Comparison of ENCODE assay signal across 14 cellular contexts in genomic region chr2:29106980-29107388, GRCh38. TPM values are rescaled to one million over a fixed set of nuclear protein-coding genes. Genes with fewer than 3 reads are reported as not detected.
DNase-seq lines count a peak whose midpoint lies in the region; TF ChIP-seq lines count a peak whose summit lies in the region.
"Had no signal": no experiment of that assay in that cellular context is flagged by ENCODE, and none has a peak within 500 bp of the region (broad histone marks: within the 10 kb centered on the region; RNA-seq: fewer than 3 reads in every experiment).

No MANE protein-coding gene starts in this region.

- H3K4me1 ChIP-seq in breast epithelium (no peaks in the 10 kb centered on the region), mesenchymal stem cell (ENCODE audit: control insufficient read depth, insufficient read depth, low read depth, low read length) (peaks cover 2% of the 10 kb centered on the region)
- H3K4me1 ChIP-seq: parathyroid adenoma had no signal

- H3K27ac ChIP-seq in breast epithelium = peak overlapping the region; percentile 57 to 84
- no peak overlapping the region for H3K27ac ChIP-seq in mesenchymal stem cell (ENCODE audit: low read length, poor library complexity, severe bottlenecking)
- H3K27ac ChIP-seq: BLaER1 treated with 17β-estradiol and CSF1 and Interleukin-3, amounts not matched to agents 10 nM and 100 nM; parathyroid adenoma had no signal

- no peak overlapping the region for H2AFZ ChIP-seq in mesenchymal stem cell (ENCODE audit: low read depth, low read length)
- H2AFZ ChIP-seq: parathyroid adenoma had no signal

- H3K18ac ChIP-seq in mesenchymal stem cell (ENCODE audit: low read depth in 1 of 2, low read length in 2 of 2) = no peak overlapping the region

- H2AK5ac ChIP-seq in mesenchymal stem cell (ENCODE audit: low read length, severe bottlenecking) = peak overlapping the region; percentile 47

- H2BK5ac ChIP-seq in mesenchymal stem cell (ENCODE audit: low read depth, low read length, poor library complexity, severe bottlenecking) = no peak overlapping the region

- no peak overlapping the region for H4K91ac ChIP-seq in mesenchymal stem cell (ENCODE audit: low read length)

- H3K9me3 ChIP-seq in breast epithelium (no peaks in the 10 kb centered on the region), mesenchymal stem cell (ENCODE audit: control insufficient read depth, low read length) (no peaks in the 10 kb centered on the region)
- H3K9me3 ChIP-seq: BLaER1 treated with 17β-estradiol and CSF1 and Interleukin-3, amounts not matched to agents 10 nM and 100 nM; MG63 had no signal

- H3K27me3 ChIP-seq in breast epithelium (no peaks in the 10 kb centered on the region), mesenchymal stem cell (ENCODE audit: control insufficient read depth in 1 of 2, insufficient read depth in 1 of 2, low read length in 2 of 2) (no peaks in the 10 kb centered on the region), H7 (ENCODE audit: control insufficient read depth, insufficient read depth, low read length) (no peaks in the 10 kb centered on the region)
- H3K27me3 ChIP-seq: BLaER1 treated with 17β-estradiol and CSF1 and Interleukin-3, amounts not matched to agents 10 nM and 100 nM; MG63 had no signal

- H2BK15ac ChIP-seq in mesenchymal stem cell (ENCODE audit: low read depth, poor library complexity, severe bottlenecking) = no peak overlapping the region

- no peak overlapping the region for H3K4me2 ChIP-seq in mesenchymal stem cell (ENCODE audit: low read length, poor library complexity, severe bottlenecking)
- H3K4me2 ChIP-seq: BLaER1 treated with 17β-estradiol and CSF1 and Interleukin-3, amounts not matched to agents 10 nM and 100 nM had no signal

- TF ChIP-seq CTCF in breast epithelium (IDR thresholded peaks at IDR 0.05) (no peak), GM13976 (IDR thresholded peaks at IDR 0.05; ENCODE audit: borderline replicate concordance, control extremely low read depth, extremely low read depth, insufficient read depth, missing control alignments) (no peak)

- H3K14ac ChIP-seq in mesenchymal stem cell (ENCODE audit: low read length in 2 of 2) = no peak overlapping the region

- H3K4me3 ChIP-seq in breast epithelium (no peak overlapping the region), mesenchymal stem cell (ENCODE audit: insufficient read depth in 1 of 2, low read depth in 1 of 2, low read length in 2 of 2) (no peak overlapping the region), H7 (ENCODE audit: insufficient read depth, low read depth, low read length) (no peak overlapping the region)
- H3K4me3 ChIP-seq: BLaER1 treated with 17β-estradiol and CSF1 and Interleukin-3, amounts not matched to agents 10 nM and 100 nM; MG63 had no signal

- in situ Hi-C loops in GM13976 (cut with MboI; ENCODE audit: low sequenced_read_pairs, unreplicated experiment) = no loop called here

- intact Hi-C loops in breast epithelium (cut with DNase I; ENCODE audit: low total_unique reads) = no loop called here

- peak; percentile 61 for DNase-seq in Daoy (ENCODE audit: low read depth)
- peak; percentile 50 to 76 for DNase-seq in NCI-H2081 (lab: John Stamatoyannopoulos, UW)
- no peak for DNase-seq in breast epithelium (ENCODE audit: low spot score in 2 of 2)
- DNase-seq in mesenchymal stem cell = peak; percentile 83
- no peak for DNase-seq in activated CD4-positive, alpha-beta T cell treated with anti-CD3 and anti-CD28 coated beads, Interleukin-2, amount 50 U/mL, for 1 hour
- no peak for DNase-seq in H7
- DNase-seq in GM13976 (ENCODE audit: low spot score) = no peak
- no peak for DNase-seq in germinal center (ENCODE audit: low spot score)
- DNase-seq: activated T-cell treated with anti-CD3 and anti-CD28 coated beads, Interleukin-2, amount 50 U/mL, for 24 hours; mesendoderm; MG63; stimulated activated CD4-positive, alpha-beta T cell treated with anti-CD3 and anti-CD28 coated beads, Interleukin-2, amount 100 ng/mL, for 48 hours had no signal

- 54% methylated on average over 2 of the region's 2 CpGs for WGBS in mesenchymal stem cell

- H3K36me3 ChIP-seq in breast epithelium (no peaks in the 10 kb centered on the region), mesenchymal stem cell (ENCODE audit: control insufficient read depth in 1 of 2, insufficient read depth in 2 of 2, low read depth in 1 of 2, low read length in 2 of 2) (no peaks in the 10 kb centered on the region), H7 (replicated peaks; ENCODE audit: control insufficient read depth, insufficient read depth, low read length) (no peaks in the 10 kb centered on the region)
- H3K36me3 ChIP-seq: BLaER1 treated with 17β-estradiol and CSF1 and Interleukin-3, amounts not matched to agents 10 nM and 100 nM; MG63 had no signal

- H2BK12ac ChIP-seq in mesenchymal stem cell (ENCODE audit: low read length in 2 of 2) = no peak overlapping the region

- H3K23ac ChIP-seq in mesenchymal stem cell (ENCODE audit: low read length in 2 of 2) = no peak overlapping the region

- H3K4ac ChIP-seq in mesenchymal stem cell (ENCODE audit: low read depth in 1 of 2, low read length in 2 of 2) = no peak overlapping the region

- no peak overlapping the region for H3K9ac ChIP-seq in mesenchymal stem cell (ENCODE audit: low read length)
- H3K9ac ChIP-seq: BLaER1 treated with 17β-estradiol and CSF1 and Interleukin-3, amounts not matched to agents 10 nM and 100 nM; parathyroid adenoma had no signal

- TF ChIP-seq POLR2A in breast epithelium (IDR thresholded peaks at IDR 0.05) = no peak

- no peak overlapping the region for H2BK120ac ChIP-seq in mesenchymal stem cell (ENCODE audit: low read depth, low read length)

- H4K8ac ChIP-seq in mesenchymal stem cell (ENCODE audit: low read length) = no peak overlapping the region

- H3K79me1 ChIP-seq in mesenchymal stem cell (replicated peaks; ENCODE audit: low read length, poor library complexity, severe bottlenecking) = no peaks in the 10 kb centered on the region

RNA-seq across cellular contexts. Expression of gene CLIP4, which starts 8.2 kb away (rescaled TPM):
- 16.1 and 17.7 TPM in 2 replicates for total RNA-seq in Daoy (2014; rRNA removed; shearing (Covaris generic))
- 100 to 1,000 TPM in 1 of 3 donors, 10 to 100 TPM in 2; 67.2 to 146 (median 76.8) TPM for total RNA-seq in breast epithelium
- polyA plus RNA-seq in mesenchymal stem cell (2013, experiment 1 of 2) = 15.4 TPM
- polyA plus RNA-seq in mesenchymal stem cell (2013, experiment 2 of 2) = 16.1 TPM
- 0.30 and 2.0 TPM in 2 replicates for total RNA-seq in H7 (2014; rRNA removed; shearing (Covaris generic))

RNA-seq across cellular contexts. Expression of gene PCARE, which starts 32.7 kb away (rescaled TPM):
- not detected in 2 replicates for total RNA-seq in Daoy (2014; rRNA removed; shearing (Covaris generic))
- total RNA-seq in breast epithelium = not detected
- not detected for polyA plus RNA-seq in mesenchymal stem cell (2013, experiment 1 of 2)
- polyA plus RNA-seq in mesenchymal stem cell (2013, experiment 2 of 2) = not detected
- total RNA-seq in H7 (2014; rRNA removed; shearing (Covaris generic)) = not detected in 2 replicates

Comparison
In these comparisons a context has a peak if more than half of its experiments do, and no peak if none do; other contexts are left out.
1. DNase-seq: peak in Daoy (single experiment), NCI-H2081 (2 of 2) and mesenchymal stem cell (single experiment); none in breast epithelium (0 of 2), activated CD4-positive, alpha-beta T cell treated with anti-CD3 and anti-CD28 coated beads, Interleukin-2, amount 50 U/mL, for 1 hour (single experiment), H7 (single experiment), GM13976 (single experiment) and germinal center (single experiment).